ENCODE assay signal across 13 cellular contexts in the genomic region with DNA sequence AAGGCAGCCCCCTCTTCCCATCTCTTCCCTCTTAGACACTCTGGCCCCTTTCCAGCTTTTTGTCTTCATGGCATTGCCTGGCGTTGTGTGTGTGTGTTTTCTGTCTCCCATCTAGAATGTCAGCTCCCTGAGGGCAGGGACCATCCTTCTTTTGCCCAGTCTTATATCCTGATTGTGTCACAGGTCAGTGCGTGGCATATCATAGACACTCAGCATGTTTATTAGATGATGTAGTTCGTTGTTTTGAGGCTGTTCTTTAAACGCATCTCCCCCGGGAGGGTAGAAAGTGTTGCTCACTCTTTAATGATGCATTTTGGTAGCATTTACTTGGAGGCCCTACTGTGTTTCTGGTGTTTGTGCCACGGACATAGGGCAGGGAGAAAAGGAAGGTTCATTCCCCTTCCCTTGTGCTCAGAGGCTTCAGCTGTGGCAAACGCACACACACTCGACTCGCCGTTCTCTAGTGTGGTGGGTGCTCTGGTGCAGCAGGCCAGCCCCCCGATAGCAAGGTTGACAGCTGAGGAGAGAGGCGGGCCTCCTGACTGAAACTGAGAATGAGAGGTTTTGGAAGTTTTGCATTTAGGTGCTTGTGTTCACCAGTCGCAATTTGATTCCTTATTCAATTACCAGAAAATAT.
A peak's percentile ranks its signal among the peaks of the same experiment; 100 is the strongest.
DNase-seq lines count a peak whose midpoint lies in the region; ATAC-seq and TF ChIP-seq lines count a peak whose summit lies in the region.
"Had no signal": no experiment of that assay in that cellular context is flagged by ENCODE, and none has a peak within 500 bp of the region (broad histone marks: within the 10 kb centered on the region; RNA-seq: fewer than 3 reads in every experiment).

No MANE protein-coding gene starts in this region.

- peaks cover 40% of the 10 kb centered on the region for H3K4me1 ChIP-seq in A673 (ENCODE audit: insufficient read depth, low read length, poor library complexity, severe bottlenecking)

- H3K36me3 Mint-ChIP-seq in activated CD4-positive, alpha-beta memory T cell treated with anti-CD3 and anti-CD28 coated beads, Interleukin-2, amount 10 ng/mL, durations not matched to agents 7 days and 5 days (ENCODE audit: low read depth) = peaks cover 18% of the 10 kb centered on the region
- H3K36me3 Mint-ChIP-seq in memory B cell = peaks cover 5% of the 10 kb centered on the region

- H3K4me3 Mint-ChIP-seq in activated CD4-positive, alpha-beta memory T cell treated with anti-CD3 and anti-CD28 coated beads, Interleukin-2, amount 10 ng/mL, durations not matched to agents 7 days and 5 days = no peak overlapping the region
- peak overlapping the region; percentile 39 for H3K4me3 Mint-ChIP-seq in memory B cell

- no peaks in the 10 kb centered on the region for H3K9me3 ChIP-seq in A673 (ENCODE audit: low read depth, low read length, poor library complexity, severe bottlenecking)

- peaks cover 60% of the 10 kb centered on the region for H3K4me1 Mint-ChIP-seq in activated CD4-positive, alpha-beta memory T cell treated with anti-CD3 and anti-CD28 coated beads, Interleukin-2, amount 10 ng/mL, durations not matched to agents 7 days and 5 days
- peaks cover 60% of the 10 kb centered on the region for H3K4me1 Mint-ChIP-seq in memory B cell

- POLR2A ChIA-PET in A673 (lab: Charles Lee; ENCODE audit: low non-redundant PET) = interaction anchor here (0.6 kb wide), 1 partner anchor 23 kb away, joined by 4 read pairs; no protein-coding TSS in a partner anchor
- POLR2A ChIA-PET in activated CD4-positive, alpha-beta memory T cell treated with anti-CD3 and anti-CD28 coated beads, Interleukin-2, amount 10 ng/mL, durations not matched to agents 7 days and 5 days (lab: Charles Lee) = interaction anchor here (1.7 kb wide), 1 partner anchor 20 kb away, joined by 4 read pairs; no protein-coding TSS in a partner anchor

- no peaks in the 10 kb centered on the region for H3K9me3 Mint-ChIP-seq in activated CD4-positive, alpha-beta memory T cell treated with anti-CD3 and anti-CD28 coated beads, Interleukin-2, amount 10 ng/mL, durations not matched to agents 7 days and 5 days
- H3K9me3 Mint-ChIP-seq in memory B cell = no peaks in the 10 kb centered on the region

- TF ChIP-seq CTCF in A673 (conservative IDR thresholded peaks at IDR 0.05; ENCODE audit: low read depth, low read length) = no peak
- no peak for TF ChIP-seq CTCF in GM12865 (IDR thresholded peaks at IDR 0.05; ENCODE audit: insufficient read depth, low read depth, low read length, missing control alignments)

- H3K4me3 ChIP-seq in A673 (ENCODE audit: low read depth, low read length, poor library complexity, severe bottlenecking) (no peak overlapping the region), GM12865 (ENCODE audit: low read depth, low read length) (no peak overlapping the region)

- H3K27ac Mint-ChIP-seq in activated CD4-positive, alpha-beta memory T cell treated with anti-CD3 and anti-CD28 coated beads, Interleukin-2, amount 10 ng/mL, durations not matched to agents 7 days and 5 days = peak overlapping the region; percentile 14
- H3K27ac Mint-ChIP-seq in memory B cell = peak overlapping the region; percentile 77

- peak overlapping the region; percentile 24 for H3K27ac ChIP-seq in A673 (ENCODE audit: low read depth, low read length, poor library complexity, severe bottlenecking)
- H3K27ac ChIP-seq: parathyroid adenoma had no signal

- ATAC-seq in memory B cell (ENCODE audit: low read depth) (no peak), GM18858 (IDR thresholded peaks at IDR 0.05; ENCODE audit: unreplicated experiment) (no peak), HG03565 (IDR thresholded peaks at IDR 0.05; ENCODE audit: unreplicated experiment) (no peak)

- H3K36me3 ChIP-seq in A673 (ENCODE audit: insufficient read depth, low read length, poor library complexity, severe bottlenecking) = no peaks in the 10 kb centered on the region

- H3K27me3 ChIP-seq in A673 (replicated peaks; ENCODE audit: insufficient read depth, low read depth, low read length, poor library complexity) = no peaks in the 10 kb centered on the region

- BruUV-seq in A673 (replicated peaks; lab: Mats Ljungman, UMichigan) = no TSS peak

- DNase-seq in A673 (ENCODE audit: low spot score) = no peak
- DNase-seq in GM12865 (ENCODE audit: low read depth) = peak; percentile 30
- DNase-seq in activated CD4-positive, alpha-beta memory T cell treated with anti-CD3 and anti-CD28 coated beads, Interleukin-2, amount 10 ng/mL, durations not matched to agents 7 days and 5 days = no peak
- no peak for DNase-seq in memory B cell (ENCODE audit: low spot score in 2 of 2)
- DNase-seq in germinal center (ENCODE audit: low spot score) = no peak
- no peak for DNase-seq in COLO668 (lab: John Stamatoyannopoulos, UW; ENCODE audit: unreplicated experiment)
- DNase-seq: central memory CD4-positive, alpha-beta T cell; kidney glomerular epithelial cell; NCI-H774; stimulated activated CD4-positive, alpha-beta T cell treated with anti-CD3 and anti-CD28 coated beads, Interleukin-4, amount 100 ng/mL, for 4 hours had no signal

- H3K27me3 Mint-ChIP-seq in activated CD4-positive, alpha-beta memory T cell treated with anti-CD3 and anti-CD28 coated beads, Interleukin-2, amount 10 ng/mL, durations not matched to agents 7 days and 5 days = no peaks in the 10 kb centered on the region
- H3K27me3 Mint-ChIP-seq in memory B cell = no peaks in the 10 kb centered on the region

- intact Hi-C loops in A673 (cut with micrococcal nuclease; ENCODE audit: unreplicated experiment) = no loop called here

- CTCF ChIA-PET in A673 (lab: Charles Lee) = no interaction called here
- CTCF ChIA-PET in activated CD4-positive, alpha-beta memory T cell treated with anti-CD3 and anti-CD28 coated beads, Interleukin-2, amount 10 ng/mL, durations not matched to agents 7 days and 5 days (lab: Charles Lee) = interaction anchor here (1.0 kb wide), 1 partner anchor 113 kb away, joined by 3 read pairs; no protein-coding TSS in a partner anchor
